28 cellular contexts compared by ENCODE assay signal in the genomic region with DNA sequence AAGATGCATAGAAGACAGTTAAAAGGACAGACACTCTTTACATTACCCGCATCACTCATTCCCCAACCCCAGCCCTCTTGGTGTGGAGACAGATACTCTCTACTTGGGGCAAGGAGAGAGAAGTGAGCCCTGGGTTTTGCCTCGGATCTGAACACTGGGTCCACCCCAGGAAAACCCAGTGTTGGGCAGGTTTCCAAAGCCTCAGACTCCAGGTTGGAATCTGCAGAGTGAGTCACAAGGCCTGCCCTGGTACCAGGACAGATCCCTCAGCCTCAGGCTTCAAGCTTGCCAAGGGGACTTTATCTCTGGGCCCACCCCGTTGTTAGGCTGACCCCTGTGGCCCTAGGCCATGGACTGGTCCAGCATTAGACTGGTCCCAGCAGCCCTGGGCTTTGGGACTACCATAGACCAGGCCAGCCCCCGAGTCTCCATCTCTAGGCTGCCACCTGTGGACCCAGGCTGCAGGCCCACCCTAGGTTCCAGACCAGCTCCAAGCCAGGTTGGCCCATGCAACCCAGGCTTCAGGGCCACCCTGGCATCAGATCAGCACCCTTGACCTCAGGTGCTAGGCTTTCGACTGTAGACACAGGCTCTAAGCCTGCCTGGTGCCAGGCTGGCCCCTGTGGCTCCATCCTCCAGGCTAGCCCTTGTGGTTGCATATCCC.
DNase-seq lines count a peak whose midpoint lies in the region; ATAC-seq, FAIRE-seq and TF ChIP-seq lines count a peak whose summit lies in the region.
"Had no signal": no experiment of that assay in that cellular context is flagged by ENCODE, and none has a peak within 500 bp of the region (broad histone marks: within the 10 kb centered on the region; RNA-seq: fewer than 3 reads in every experiment).

No MANE protein-coding gene starts in this region.

- H3K23ac ChIP-seq in H1 (ENCODE audit: insufficient read length) (no peak overlapping the region), mesenchymal stem cell (ENCODE audit: low read length in 2 of 2) (no peak overlapping the region)

- H2BK120ac ChIP-seq in H1 (replicated peaks; ENCODE audit: low read depth, low read length) (no peak overlapping the region), mesenchymal stem cell (ENCODE audit: low read depth, low read length) (no peak overlapping the region)

- no peak overlapping the region for H3K4me3 ChIP-seq in H1 (ENCODE audit: extremely low read depth in 1 of 4, insufficient read depth in 2 of 4, low read depth in 3 of 4, low read length in 4 of 4)
- no peak overlapping the region for H3K4me3 ChIP-seq in mesenchymal stem cell (ENCODE audit: insufficient read depth in 1 of 2, low read depth in 1 of 2, low read length in 2 of 2)
- H3K4me3 ChIP-seq: GM12878, GM23338, psoas muscle, skin epidermis, testis had no signal

- H3K27me3 ChIP-seq in H1 (replicated peaks in 1 of 4; ENCODE audit: control insufficient read depth in 3 of 4, extremely low read depth in 1 of 4, insufficient read depth in 3 of 4, low read length in 3 of 4) (no peaks in the 10 kb centered on the region), mesenchymal stem cell (ENCODE audit: control insufficient read depth in 1 of 2, insufficient read depth in 1 of 2, low read length in 2 of 2) (no peaks in the 10 kb centered on the region)
- H3K27me3 ChIP-seq: testis had no signal

- H2BK15ac ChIP-seq in H1 (ENCODE audit: low read length) (no peak overlapping the region), mesenchymal stem cell (ENCODE audit: low read depth, poor library complexity, severe bottlenecking) (no peak overlapping the region)

- H2AK5ac ChIP-seq in H1 (ENCODE audit: low read depth, low read length) (no peak overlapping the region), mesenchymal stem cell (ENCODE audit: low read length, severe bottlenecking) (peak overlapping the region; percentile 49)

- H3K79me2 ChIP-seq in H1 (ENCODE audit: control insufficient read depth in 1 of 2, insufficient read depth in 2 of 2, low read length in 2 of 2): peaks cover 0 to 56% of the 10 kb centered on the region in 2 experiments; a peak in 2 of 4 replicates

- TF ChIP-seq RAD21 in H1 (IDR thresholded peaks at IDR 0.05 in 1 of 2, conservative IDR thresholded peaks at IDR 0.05 in 1 of 2; ENCODE audit: low read depth in 2 of 2, low read length in 2 of 2): no peak

- H4K91ac ChIP-seq in H1 (replicated peaks; ENCODE audit: insufficient read length, low read length) (no peak overlapping the region), mesenchymal stem cell (ENCODE audit: low read length) (peak overlapping the region; percentile 11)

- no peak overlapping the region; the same call in 1 of the 2 replicates for H4K8ac ChIP-seq in H1 (ENCODE audit: extremely low read depth, insufficient read depth, low read length)
- H4K8ac ChIP-seq in mesenchymal stem cell (ENCODE audit: low read length): no peak overlapping the region

- H3K27ac ChIP-seq in H1 (ENCODE audit: low read depth, low read length): no peak overlapping the region
- peak overlapping the region; percentile 13 for H3K27ac ChIP-seq in mesenchymal stem cell (ENCODE audit: low read length, poor library complexity, severe bottlenecking)
- H3K27ac ChIP-seq: HL-60, psoas muscle, skin epidermis, testis had no signal

- TF ChIP-seq POLR2A in H1 (IDR thresholded peaks at IDR 0.05; ENCODE audit: control extremely low read depth in 1 of 2, low read depth in 2 of 2, low read length in 2 of 2): peak in 1 of 2 experiments; percentile 8; a peak in 1 of 3 replicates

- H3K23me2 ChIP-seq in H1 (ENCODE audit: low read depth, low read length): peaks cover 2% of the 10 kb centered on the region; the same call in 1 of the 2 replicates

- H4K5ac ChIP-seq in H1 (ENCODE audit: insufficient read length, low read depth, low read length): no peak overlapping the region

- H3K9me3 ChIP-seq in H1 (ENCODE audit: insufficient read depth in 2 of 2, low read depth in 1 of 2, low read length in 1 of 2): peaks cover 14% of the 10 kb centered on the region in 2 experiments
- H3K9me3 ChIP-seq in mesenchymal stem cell (ENCODE audit: control insufficient read depth, low read length): peaks cover 37% of the 10 kb centered on the region
- H3K9me3 ChIP-seq: testis had no signal

- no peak overlapping the region for H2BK12ac ChIP-seq in H1 (ENCODE audit: low read depth, low read length)
- H2BK12ac ChIP-seq in mesenchymal stem cell (ENCODE audit: low read length in 2 of 2): no peak overlapping the region

- H3K9ac ChIP-seq in H1 (replicated peaks in 1 of 4; ENCODE audit: extremely low read depth in 1 of 4, low read depth in 3 of 4, low read length in 3 of 4): no peak overlapping the region
- H3K9ac ChIP-seq in mesenchymal stem cell (ENCODE audit: low read length): no peak overlapping the region

- H2AFZ ChIP-seq in H1 (ENCODE audit: low read length) (no peak overlapping the region), mesenchymal stem cell (ENCODE audit: low read depth, low read length) (no peak overlapping the region)
- H2AFZ ChIP-seq: GM23338 had no signal

- H3K36me3 ChIP-seq in H1 (ENCODE audit: control insufficient read depth in 2 of 4, insufficient read depth in 4 of 4, low read length in 3 of 4) (peaks cover 0 to 3% (median 1%) of the 10 kb centered on the region in 4 experiments; a peak in 2 of 8 replicates), mesenchymal stem cell (ENCODE audit: control insufficient read depth in 1 of 2, insufficient read depth in 2 of 2, low read depth in 1 of 2, low read length in 2 of 2) (peaks cover 0 to 12% of the 10 kb centered on the region in 2 experiments)

- no peak overlapping the region for H3K56ac ChIP-seq in H1 (replicated peaks; ENCODE audit: insufficient read length, low read depth, low read length)

- CTCF ChIA-PET in H1 (lab: Charles Lee; ENCODE audit: partially characterized antibody): interaction anchor here (2.9 kb wide), 1 partner anchor 9 kb away, joined by 13 read pairs; no protein-coding TSS in a partner anchor

- H3K4me2 ChIP-seq in H1 (ENCODE audit: insufficient read depth in 1 of 2, low read depth in 2 of 2, low read length in 2 of 2) (no peak overlapping the region), mesenchymal stem cell (ENCODE audit: low read length, poor library complexity, severe bottlenecking) (no peak overlapping the region)
- H3K4me2 ChIP-seq: GM23338 had no signal

- H2BK5ac ChIP-seq in H1 (ENCODE audit: low read depth, low read length) (no peak overlapping the region), mesenchymal stem cell (ENCODE audit: low read depth, low read length, poor library complexity, severe bottlenecking) (no peak overlapping the region)

- 96% methylated on average over 5 of the region's 5 CpGs; no CpG with 5 or more reads in 1 of the 2 experiments for WGBS in H1 (ENCODE audit: extremely low coverage in 1 of 2, insufficient coverage in 1 of 2, insufficient read length in 1 of 2, insufficient replicate concordance in 2 of 2, low coverage in 1 of 2, low lambda C conversion rate in 2 of 2, missing lambda C conversion rate in 1 of 2), 2 experiments
- 92% methylated on average over 4 of the region's 5 CpGs for WGBS in mesenchymal stem cell

- no peak overlapping the region for H3K18ac ChIP-seq in H1 (ENCODE audit: extremely low read depth, low read length)
- no peak overlapping the region for H3K18ac ChIP-seq in mesenchymal stem cell (ENCODE audit: low read depth in 1 of 2, low read length in 2 of 2)

- H3K4ac ChIP-seq in H1 (replicated peaks; ENCODE audit: insufficient read length, low read depth, low read length) (no peak overlapping the region), mesenchymal stem cell (ENCODE audit: low read depth in 1 of 2, low read length in 2 of 2) (no peak overlapping the region)

- DNase-seq in Daoy (ENCODE audit: low read depth) (peak; percentile 37), M059J (ENCODE audit: low read depth) (peak; percentile 92), H1 (ENCODE audit: low read depth in 1 of 2, low spot score in 2 of 2) (no peak), mesenchymal stem cell (no peak), putamen (ENCODE audit: low spot score) (no peak), NCI-H2227 (lab: John Stamatoyannopoulos, UW; ENCODE audit: unreplicated experiment) (no peak)
- no peak for DNase-seq in activated CD4-positive, CD25-positive, alpha-beta regulatory T cell treated with anti-CD3 and anti-CD28 coated beads, Interleukin-2, amount 50 U/mL, for 72 hours
- DNase-seq: activated CD4-positive, alpha-beta T cell treated with anti-CD3 and anti-CD28 coated beads, Interleukin-2, amount 50 U/mL, for 4 hours; activated CD8-positive, alpha-beta memory T cell treated with anti-CD3 and anti-CD28 coated beads, Interleukin-2, amount 50 U/mL, for 48 hours; activated naive CD8-positive, alpha-beta T cell treated with anti-CD3 and anti-CD28 coated beads, Interleukin-2, amount 10 ng/mL, durations not matched to agents 7 days and 5 days; CD8-positive, alpha-beta T cell; DMS153; hypothalamus; MM.1S; NCI-H1436 treated with DMSO at 0.1 percent for 48 hours; NCI-H2171 treated with DMSO at 0.1 percent for 48 hours; psoas muscle; stimulated activated CD4-positive, alpha-beta T cell treated with anti-CD3 and anti-CD28 coated beads, Interleukin-2, amount 100 ng/mL, for 24 hours; testis had no signal

- H3K79me1 ChIP-seq in H1 (ENCODE audit: low read depth, low read length): 0 out of 2 replicates have a peak, but pooled peaks cover 4% of the 10 kb centered on the region
- H3K79me1 ChIP-seq in mesenchymal stem cell (replicated peaks; ENCODE audit: low read length, poor library complexity, severe bottlenecking): peaks cover 17% of the 10 kb centered on the region

- peaks cover 0 to under 1% (median 0%) of the 10 kb centered on the region in 4 experiments; a peak in 1 of 7 replicates for H3K4me1 ChIP-seq in H1 (replicated peaks in 1 of 4; ENCODE audit: control insufficient read depth in 3 of 4, insufficient read depth in 4 of 4, low read length in 3 of 4)
- peaks cover 9% of the 10 kb centered on the region for H3K4me1 ChIP-seq in mesenchymal stem cell (ENCODE audit: control insufficient read depth, insufficient read depth, low read depth, low read length)
- H3K4me1 ChIP-seq: psoas muscle, testis had no signal

- no peak for TF ChIP-seq CTCF in H1 (IDR thresholded peaks at IDR 0.05; ENCODE audit: control extremely low read depth in 1 of 3, insufficient read depth in 1 of 3, low read depth in 1 of 3, low read length in 3 of 3)

- no peak for ATAC-seq in GM18868 (IDR thresholded peaks at IDR 0.05; ENCODE audit: unreplicated experiment)
- ATAC-seq: CD8-positive, alpha-beta T cell; GM12878; GM23338; psoas muscle; stimulated activated memory B cell treated with anti-CD40 and anti-IgM and Interleukin-4, amounts not matched to agents 10 μg/mL and 1 μg/mL and 100 μg/mL, for 72 hours had no signal

- TF ChIP-seq EP300 in H1 (IDR thresholded peaks at IDR 0.05; ENCODE audit: borderline replicate concordance in 1 of 2, low read depth in 2 of 2, low read length in 2 of 2): no peak

- H2BK20ac ChIP-seq in H1 (ENCODE audit: low read length): no peak overlapping the region

- POLR2A ChIA-PET in H1 (lab: Charles Lee; ENCODE audit: partially characterized antibody): no interaction called here

- FAIRE-seq in H1 (lab: Jason Lieb, UNC): no peak
- FAIRE-seq: bronchial epithelial cell, endometrium, GM12878, islet of Langerhans had no signal

- H4K20me1 ChIP-seq in H1 (replicated peaks in 1 of 2; ENCODE audit: control insufficient read depth in 1 of 2, insufficient read depth in 2 of 2, low read length in 2 of 2): peaks cover 0 to 2% of the 10 kb centered on the region in 2 experiments

- H3K14ac ChIP-seq in H1 (ENCODE audit: insufficient read length): no peak overlapping the region
- no peak overlapping the region for H3K14ac ChIP-seq in mesenchymal stem cell (ENCODE audit: low read length in 2 of 2)

Comparison
In these comparisons a context has a peak if more than half of its experiments do, and no peak if none do; other contexts are left out.
1. DNase-seq: peak in Daoy (single experiment) and M059J (single experiment); none in H1 (0 of 2), mesenchymal stem cell (single experiment), putamen (single experiment), activated CD4-positive, CD25-positive, alpha-beta regulatory T cell treated with anti-CD3 and anti-CD28 coated beads, Interleukin-2, amount 50 U/mL, for 72 hours (single experiment) and NCI-H2227 (single experiment).